Comparison of ENCODE assay signal across 1 cellular context in genomic region chr17:21271767-21272166, GRCh38.
A peak's percentile ranks its signal among the peaks of the same experiment; 100 is the strongest.
TF ChIP-seq lines count a peak whose summit lies in the region.

No MANE protein-coding gene starts in this region.

TF ChIP-seq in K562, 482 proteins besides CTCF, POLR2A, EP300 and RAD21:
- no peak for TF ChIP-seq ELK1 (CRISPR knock-in tag; IDR thresholded peaks at IDR 0.05)
- TF ChIP-seq GABPB1 (CRISPR knock-in tag; IDR thresholded peaks at IDR 0.05): no peak
- TF ChIP-seq ATF3 (IDR thresholded peaks at IDR 0.05): no peak
- no peak for TF ChIP-seq ATF3 (CRISPR knock-in tag; conservative IDR thresholded peaks at IDR 0.05)
- no peak for TF ChIP-seq TRIM24 (IDR thresholded peaks at IDR 0.05)
- TF ChIP-seq KDM4B (IDR thresholded peaks at IDR 0.05; ENCODE audit: borderline replicate concordance in 2 of 2, low read depth in 1 of 2): no peak
- peak; percentile 59 for TF ChIP-seq CBFA2T3 (IDR thresholded peaks at IDR 0.05)
- TF ChIP-seq SRF (CRISPR knock-in tag; IDR thresholded peaks at IDR 0.05): no peak
- TF ChIP-seq TAF1 (IDR thresholded peaks at IDR 0.05; ENCODE audit: control insufficient read depth, extremely low read depth, insufficient read depth, low read length, severe bottlenecking): no peak
- peak; percentile 42; the same call in 1 of the 2 replicates for TF ChIP-seq EGR1 (conservative IDR thresholded peaks at IDR 0.05)
- TF ChIP-seq ARID1B (IDR thresholded peaks at IDR 0.05): 0 out of 2 replicates have a peak, but pooled peaks have one; percentile 19
- peak; percentile 25 for TF ChIP-seq CCNT2 (IDR thresholded peaks at IDR 0.05; ENCODE audit: borderline replicate concordance, extremely low read depth, insufficient read length, low read depth, low read length)
- TF ChIP-seq KDM2B (CRISPR knock-in tag; IDR thresholded peaks at IDR 0.05): no peak
- TF ChIP-seq TAL1 (IDR thresholded peaks at IDR 0.05): no peak
- no peak for TF ChIP-seq FOXK2 (conservative IDR thresholded peaks at IDR 0.05 in 1 of 2, IDR thresholded peaks at IDR 0.05 in 1 of 2; ENCODE audit: low read depth in 2 of 2)
- no peak for TF ChIP-seq SMARCA5 (IDR thresholded peaks at IDR 0.05)
- TF ChIP-seq THRB (CRISPR knock-in tag; conservative IDR thresholded peaks at IDR 0.05): no peak
- TF ChIP-seq ZKSCAN1 (IDR thresholded peaks at IDR 0.05; ENCODE audit: low read depth, low read length): no peak
- peak; percentile 14; the same call in 1 of the 2 replicates for TF ChIP-seq TCF3 (CRISPR knock-in tag; IDR thresholded peaks at IDR 0.05)
- peak; percentile 41; the same call in 1 of the 2 replicates for TF ChIP-seq TFAP4 (CRISPR knock-in tag; IDR thresholded peaks at IDR 0.05; ENCODE audit: borderline replicate concordance)
- TF ChIP-seq U2AF1 (optimal IDR thresholded peaks at IDR 0.05; ENCODE audit: low read depth, low read length): no peak
- TF ChIP-seq ZNF253 (CRISPR knock-in tag; conservative IDR thresholded peaks at IDR 0.05): no peak
- TF ChIP-seq E2F8 (IDR thresholded peaks at IDR 0.05; ENCODE audit: low read depth, partially characterized antibody): no peak
- no peak for TF ChIP-seq PYGO2 (tag; IDR thresholded peaks at IDR 0.05)
- TF ChIP-seq THRAP3 (IDR thresholded peaks at IDR 0.05; ENCODE audit: borderline replicate concordance): no peak
TF ChIP-seq in K562: peak in this region for 6.
